Comparison of ENCODE assay signal across 25 cellular contexts in the genomic region with DNA sequence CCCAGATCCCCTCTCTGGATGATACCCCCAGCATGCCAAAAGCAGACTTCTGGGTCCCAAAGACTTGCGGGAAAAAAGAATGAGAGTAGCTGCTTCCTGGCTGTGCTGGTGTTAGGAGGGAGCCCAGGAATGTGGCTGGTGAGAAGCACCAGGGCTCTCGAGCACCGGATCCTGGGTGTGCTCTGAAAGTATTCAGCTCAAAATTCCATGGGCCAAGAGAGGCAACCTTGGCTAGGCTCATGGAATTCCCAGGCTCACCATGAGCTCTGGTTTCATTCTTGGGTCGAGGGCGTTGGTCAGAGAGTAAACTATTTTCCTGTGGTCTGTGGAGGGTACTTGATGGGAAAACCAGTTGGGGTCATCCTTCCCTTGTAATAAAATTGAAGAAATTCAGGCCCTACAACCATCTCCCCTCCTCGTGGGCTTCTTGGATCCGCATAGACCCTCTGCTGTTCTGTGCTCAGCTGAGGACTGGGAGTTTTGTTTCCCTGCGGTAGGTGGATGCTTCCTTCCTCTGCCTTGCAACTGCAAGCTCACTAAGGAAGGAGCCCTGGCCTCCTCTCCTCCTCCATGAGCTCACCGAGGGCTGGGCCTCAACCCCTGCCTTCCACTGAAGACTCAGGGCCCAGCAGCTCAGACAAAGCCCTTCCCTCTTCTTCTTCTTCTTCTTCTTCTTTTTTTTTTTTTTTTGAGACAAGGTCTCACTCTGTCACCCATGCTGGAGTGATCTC. TPM values are rescaled to one million over a fixed set of nuclear protein-coding genes. Genes with fewer than 3 reads are reported as not detected.
A peak's percentile ranks its signal among the peaks of the same experiment; 100 is the strongest.
DNase-seq lines count a peak whose midpoint lies in the region; ATAC-seq, FAIRE-seq and TF ChIP-seq lines count a peak whose summit lies in the region.
"Had no signal": no experiment of that assay in that cellular context is flagged by ENCODE, and none has a peak within 500 bp of the region (broad histone marks: within the 10 kb centered on the region; RNA-seq: fewer than 3 reads in every experiment).

No MANE protein-coding gene starts in this region.

- POLR2A ChIA-PET in CD8-positive, alpha-beta memory T cell (lab: Charles Lee), result no interaction called here

- H3K36me3 ChIP-seq in left ventricle myocardium inferior (peaks cover 27% of the 10 kb centered on the region), esophagus muscularis mucosa (peaks cover 6 to 46% (median 33%) of the 10 kb centered on the region in 4 donors), spleen (peaks cover 0 to 39% (median 2%) of the 10 kb centered on the region in 6 donors)
- H3K36me3 ChIP-seq in CD8-positive, alpha-beta memory T cell (ENCODE audit: insufficient read depth, low read length), result no peaks in the 10 kb centered on the region

- H3K27me3 ChIP-seq in left ventricle myocardium inferior (ENCODE audit: low read depth) (no peaks in the 10 kb centered on the region), esophagus muscularis mucosa (no peaks in the 10 kb centered on the region), spleen (replicated peaks in 1 of 7) (no peaks in the 10 kb centered on the region)
- no peaks in the 10 kb centered on the region for H3K27me3 ChIP-seq in CD8-positive, alpha-beta memory T cell (ENCODE audit: insufficient read depth, low read length, poor library complexity, severe bottlenecking)

- H3K4me3 ChIP-seq in left ventricle myocardium inferior, result no peak overlapping the region
- no peak overlapping the region for H3K4me3 ChIP-seq in esophagus muscularis mucosa
- H3K4me3 ChIP-seq in CD8-positive, alpha-beta memory T cell (ENCODE audit: low read length), result no peak overlapping the region
- H3K4me3 ChIP-seq in spleen, result no peak overlapping the region
- H3K4me3 ChIP-seq: A549 had no signal

- WGBS in esophagus muscularis mucosa, result 74% methylated on average over 6 of the region's 9 CpGs
- 79 to 91% (median 87%) methylated on average over 9 of the region's 9 CpGs for WGBS in spleen, 5 donors

- CTCF ChIA-PET in CD8-positive, alpha-beta memory T cell (lab: Charles Lee), result no interaction called here

- H3K27me3 Mint-ChIP-seq in CD8-positive, alpha-beta memory T cell, result peaks cover 0 to 5% of the 10 kb centered on the region in 2 donors
- H3K27me3 Mint-ChIP-seq: activated naive CD4-positive, alpha-beta T cell treated with anti-CD3 and anti-CD28 coated beads, Interleukin-2, amount 10 ng/mL, durations not matched to agents 7 days and 5 days had no signal

- H3K27ac ChIP-seq in left ventricle myocardium inferior (replicated peaks) (peak overlapping the region; percentile 82), esophagus muscularis mucosa (replicated peaks in 1 of 4) (peak overlapping the region in 3 of 4 donors; percentile 22 to 46 (median 45)), spleen (no peak overlapping the region)
- H3K27ac ChIP-seq in CD8-positive, alpha-beta memory T cell (ENCODE audit: low read depth, low read length), result no peak overlapping the region
- H3K27ac ChIP-seq: A549 had no signal

- ATAC-seq in Right ventricle myocardium superior (ENCODE audit: poor library complexity), result no peak
- ATAC-seq: A549; esophagus mucosa; left lobe of liver; PC-3; stimulated activated naive CD8-positive, alpha-beta T cell treated with anti-CD3 and anti-CD28 coated beads, Interleukin-15, Interleukin-2, amounts not matched to agents 100 U/mL and 50 U/mL, for 24 hours had no signal

- TF ChIP-seq EP300 in esophagus muscularis mucosa (IDR thresholded peaks at IDR 0.05), result no peak

- H3K9me3 ChIP-seq in left ventricle myocardium inferior (replicated peaks) (peaks cover 12% of the 10 kb centered on the region), esophagus muscularis mucosa (no peaks in the 10 kb centered on the region), spleen (peaks cover 0 to 9% (median 0%) of the 10 kb centered on the region in 8 donors)
- H3K9me3 ChIP-seq in CD8-positive, alpha-beta memory T cell (ENCODE audit: low read length), result no peaks in the 10 kb centered on the region
- H3K9me3 ChIP-seq: A549 had no signal

- no peak overlapping the region for H3K27ac Mint-ChIP-seq in CD8-positive, alpha-beta memory T cell
- H3K27ac Mint-ChIP-seq: activated naive CD4-positive, alpha-beta T cell treated with anti-CD3 and anti-CD28 coated beads, Interleukin-2, amount 10 ng/mL, durations not matched to agents 7 days and 5 days had no signal

- no peaks in the 10 kb centered on the region for H3K4me1 Mint-ChIP-seq in CD8-positive, alpha-beta memory T cell

- DNase-seq in left ventricle myocardium inferior (no peak), Right ventricle myocardium superior (no peak), esophagus muscularis mucosa (ENCODE audit: extremely low spot score) (no peak), myocyte (ENCODE audit: low read depth) (peak; percentile 65), NCI-H1930 (lab: John Stamatoyannopoulos, UW) (no peak), spleen (no peak), D721Med (ENCODE audit: insufficient read length, low spot score) (no peak)
- no peak for DNase-seq in CD8-positive, alpha-beta memory T cell
- DNase-seq: activated CD4-positive, alpha-beta T cell treated with anti-CD3 and anti-CD28 coated beads for 48 hours; activated naive CD4-positive, alpha-beta T cell treated with anti-CD3 and anti-CD28 coated beads, Interleukin-2, amount 10 ng/mL, durations not matched to agents 7 days and 5 days; activated T-cell treated with anti-CD3 and anti-CD28 coated beads, Interleukin-2, amount 50 U/mL, for 48 hours; effector memory CD4-positive, alpha-beta T cell; GOT3; NCI-H1105; NCI-H2029 treated with DMSO at 0.1 percent for 48 hours; nucleus accumbens; PC-3; SHP77 treated with DMSO at 0.1 percent for 48 hours; stimulated activated CD4-positive, alpha-beta T cell treated with anti-CD3 and anti-CD28 coated beads, Interleukin-4, amount 100 ng/mL, for 24 hours; stimulated activated naive CD8-positive, alpha-beta T cell treated with anti-CD3 and anti-CD28 coated beads, Interleukin-15, Interleukin-2, amounts not matched to agents 100 U/mL and 50 U/mL, for 24 hours; SW 1271 had no signal

- no peak for FAIRE-seq in D721Med (lab: Jason Lieb, UNC)
- FAIRE-seq: A549, frontal cortex had no signal

- H3K4me1 ChIP-seq in left ventricle myocardium inferior, result peaks cover 39% of the 10 kb centered on the region
- H3K4me1 ChIP-seq in esophagus muscularis mucosa, result peaks cover 6 to 51% (median 41%) of the 10 kb centered on the region in 4 donors
- H3K4me1 ChIP-seq in CD8-positive, alpha-beta memory T cell (ENCODE audit: insufficient read depth, low read length), result no peaks in the 10 kb centered on the region
- H3K4me1 ChIP-seq in spleen, result no peaks in the 10 kb centered on the region
- H3K4me1 ChIP-seq: A549 had no signal

- H3K4me3 Mint-ChIP-seq in CD8-positive, alpha-beta memory T cell, result no peak overlapping the region
- H3K4me3 Mint-ChIP-seq: activated naive CD4-positive, alpha-beta T cell treated with anti-CD3 and anti-CD28 coated beads, Interleukin-2, amount 10 ng/mL, durations not matched to agents 7 days and 5 days had no signal

- no peaks in the 10 kb centered on the region for H3K36me3 Mint-ChIP-seq in CD8-positive, alpha-beta memory T cell
- H3K36me3 Mint-ChIP-seq: activated naive CD4-positive, alpha-beta T cell treated with anti-CD3 and anti-CD28 coated beads, Interleukin-2, amount 10 ng/mL, durations not matched to agents 7 days and 5 days had no signal

- TF ChIP-seq POLR2A in esophagus muscularis mucosa (IDR thresholded peaks at IDR 0.05; ENCODE audit: low read depth) (no peak), spleen (IDR thresholded peaks at IDR 0.05) (no peak)

- peaks cover 0 to 1% (median 0%) of the 10 kb centered on the region in 5 donors for H3K9me3 Mint-ChIP-seq in CD8-positive, alpha-beta memory T cell
- H3K9me3 Mint-ChIP-seq: activated naive CD4-positive, alpha-beta T cell treated with anti-CD3 and anti-CD28 coated beads, Interleukin-2, amount 10 ng/mL, durations not matched to agents 7 days and 5 days had no signal

- TF ChIP-seq CTCF in left ventricle myocardium inferior (IDR thresholded peaks at IDR 0.05; ENCODE audit: borderline replicate concordance), result no peak
- no peak for TF ChIP-seq CTCF in esophagus muscularis mucosa (IDR thresholded peaks at IDR 0.05)
- TF ChIP-seq CTCF in spleen (IDR thresholded peaks at IDR 0.05 in 8 of 11, conservative IDR thresholded peaks at IDR 0.05 in 3 of 11), result no peak
- TF ChIP-seq CTCF in D721Med (IDR thresholded peaks at IDR 0.05; ENCODE audit: insufficient read depth, missing control alignments), result no peak

- intact Hi-C loops in left ventricle myocardium inferior (cut with micrococcal nuclease), result no loop called here
- intact Hi-C loops in Right ventricle myocardium superior (cut with DNase I), result no loop called here
- intact Hi-C loops in esophagus muscularis mucosa (cut with DNase I), result no loop called here
- intact Hi-C loops in spleen (cut with DNase I; ENCODE audit: low total_unique reads), result no loop called here

RNA-seq across cellular contexts. Expression of a gene that starts 34.5 kb away (rescaled TPM):
- total RNA-seq in left ventricle myocardium inferior (253 TPM), Right ventricle myocardium superior (236 TPM), esophagus muscularis mucosa (100 to 1,000 TPM; 362 to 578 (median 513) TPM), myocyte (2.1 and 3.9 TPM in 2 replicates), spleen (10 to 100 TPM; 17.1 to 32.7 (median 23.2) TPM)
- polyA plus RNA-seq in myocyte (2012), result 26.8 TPM
- total RNA-seq in CD8-positive, alpha-beta memory T cell, result under 1 TPM; 0.13 to 0.15 TPM
- polyA plus RNA-seq in CD8-positive, alpha-beta memory T cell, result not detected
- polyA plus RNA-seq in spleen, result 10 to 100 TPM in 2 of 3 donors, 1 to 10 TPM in 1; 4.4 to 34.3 (median 16.2) TPM

Comparison
In these comparisons a context has a peak if more than half of its experiments do, and no peak if none do; other contexts are left out.
1. H3K27ac ChIP-seq: peak in left ventricle myocardium inferior (single experiment) and esophagus muscularis mucosa (3 of 4); none in CD8-positive, alpha-beta memory T cell (single experiment) and spleen (0 of 8).